ENCODE assay signal across 10 cellular contexts in genomic region chr10:103835121-103836045, GRCh38. TPM values are rescaled to one million over a fixed set of nuclear protein-coding genes. Genes with fewer than 3 reads are reported as not detected.
DNase-seq lines count a peak whose midpoint lies in the region; ATAC-seq and TF ChIP-seq lines count a peak whose summit lies in the region.
"Had no signal": no experiment of that assay in that cellular context is flagged by ENCODE, and none has a peak within 500 bp of the region (broad histone marks: within the 10 kb centered on the region; RNA-seq: fewer than 3 reads in every experiment).

No MANE protein-coding gene starts in this region.

- in situ Hi-C loops in KBM-7 (cut with MboI; ENCODE audit: low pct_unique_long_range_greater_than_20kb, low sequenced_read_pairs): no loop called here

- H3K9me3 ChIP-seq in right atrium auricular region: no peaks in the 10 kb centered on the region
- H3K9me3 ChIP-seq in psoas muscle: no peaks in the 10 kb centered on the region

- DNase-seq in AG09319 (ENCODE audit: extremely low read depth, low read depth): peak; percentile 58
- peak; percentile 53 for DNase-seq in astrocyte of the hippocampus (ENCODE audit: low read depth, low spot score)
- peak; percentile 90 for DNase-seq in right atrium auricular region (ENCODE audit: low spot score)
- peak; percentile 70 to 82 for DNase-seq in psoas muscle
- no peak for DNase-seq in activated T-cell treated with anti-CD3 and anti-CD28 coated beads, Interleukin-2, amount 50 U/mL, for 48 hours
- no peak for DNase-seq in NCI-H1105 treated with DMSO at 0.1 percent for 48 hours (lab: John Stamatoyannopoulos, UW)
- no peak for DNase-seq in KBM-7
- DNase-seq in OCI-M1 (lab: John Stamatoyannopoulos, UW): no peak
- DNase-seq: activated T-cell treated with anti-CD3 and anti-CD28 coated beads, Interleukin-2, amount 50 U/mL, for 24 hours; T-helper 9 cell had no signal

- intact Hi-C loops in psoas muscle (cut with DNase I): no loop called here

- H3K36me3 ChIP-seq in right atrium auricular region (no peaks in the 10 kb centered on the region), psoas muscle (ENCODE audit: insufficient read depth in 1 of 2, low read depth in 1 of 2) (no peaks in the 10 kb centered on the region)

- H3K27ac ChIP-seq in right atrium auricular region: peak overlapping the region; percentile 43 to 68
- H3K27ac ChIP-seq in psoas muscle: peak overlapping the region; percentile 69

- ATAC-seq in psoas muscle: peak in 2 of 4 donors; percentile 25 to 32

- 40 to 43% (median 43%) methylated on average over 20 of the region's 20 CpGs for WGBS in psoas muscle, 3 donors

- H3K4me3 ChIP-seq in right atrium auricular region (no peak overlapping the region), psoas muscle (no peak overlapping the region)

- TF ChIP-seq CTCF in AG09319 (IDR thresholded peaks at IDR 0.05; ENCODE audit: low read depth, low read length): no peak
- TF ChIP-seq CTCF in right atrium auricular region (IDR thresholded peaks at IDR 0.05): no peak
- no peak for TF ChIP-seq CTCF in psoas muscle (IDR thresholded peaks at IDR 0.05)

- H3K27me3 ChIP-seq in right atrium auricular region (no peaks in the 10 kb centered on the region), psoas muscle (ENCODE audit: insufficient read depth in 3 of 3, low read length in 2 of 3) (no peaks in the 10 kb centered on the region)

- peaks cover 2 to 65% of the 10 kb centered on the region in 2 donors for H3K4me1 ChIP-seq in right atrium auricular region
- H3K4me1 ChIP-seq in psoas muscle: peaks cover 71% of the 10 kb centered on the region

RNA-seq across cellular contexts. Expression of gene SH3PXD2A, which starts 20.0 kb away (rescaled TPM):
- 10 to 100 TPM; 14.6 to 18.2 TPM for total RNA-seq in right atrium auricular region
- total RNA-seq in psoas muscle: 10 to 100 TPM; 10.6 to 57.7 (median 31.4) TPM
- polyA plus RNA-seq in psoas muscle: 1 to 10 TPM; 3.0 to 5.9 (median 4.1) TPM

Comparison
In these comparisons a context has a peak if more than half of its experiments do, and no peak if none do; other contexts are left out.
1. DNase-seq: peak in AG09319 (single experiment), astrocyte of the hippocampus (single experiment), right atrium auricular region (single experiment) and psoas muscle (2 of 2); none in activated T-cell treated with anti-CD3 and anti-CD28 coated beads, Interleukin-2, amount 50 U/mL, for 48 hours (0 of 2), NCI-H1105 treated with DMSO at 0.1 percent for 48 hours (single experiment), KBM-7 (single experiment) and OCI-M1 (single experiment).